15 cellular contexts compared by ENCODE assay signal in the genomic region with DNA sequence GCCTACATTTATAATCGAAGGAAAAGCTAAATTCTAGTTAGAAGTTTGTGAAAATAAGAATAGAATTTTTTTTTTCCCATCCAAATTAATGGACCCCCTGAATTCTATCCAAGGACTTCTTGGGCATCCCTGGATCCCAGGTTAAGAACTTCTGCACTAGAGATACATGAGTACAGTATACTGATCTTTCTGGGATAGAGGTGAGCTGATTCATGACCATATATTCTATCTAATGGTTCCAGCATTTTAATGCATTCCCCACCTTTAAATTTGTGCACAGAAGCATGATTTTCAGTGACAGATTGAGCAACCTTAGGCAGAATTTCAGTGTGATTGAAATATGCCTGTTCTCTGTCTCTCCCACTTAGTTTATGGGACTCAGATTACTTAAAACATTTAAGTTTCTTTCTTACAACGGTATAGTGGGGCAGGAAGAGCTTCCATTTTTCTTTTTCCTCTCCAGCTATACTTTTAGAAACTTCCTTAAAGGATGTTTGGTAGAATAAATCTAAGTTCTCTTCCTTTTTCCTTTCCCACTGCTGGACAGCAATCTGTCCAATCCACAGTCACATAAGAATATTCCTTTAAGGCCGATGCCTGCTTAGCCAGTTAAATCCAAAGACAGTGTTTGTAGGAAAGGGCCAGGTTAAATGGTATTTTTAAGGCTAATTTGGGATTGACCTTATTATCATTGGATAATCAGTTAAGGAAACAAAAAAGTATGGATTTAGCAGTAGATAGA. TPM values are rescaled to one million over a fixed set of nuclear protein-coding genes. Genes with fewer than 3 reads are reported as not detected.
A peak's percentile ranks its signal among the peaks of the same experiment; 100 is the strongest.
DNase-seq lines count a peak whose midpoint lies in the region; ATAC-seq and TF ChIP-seq lines count a peak whose summit lies in the region.
"Had no signal": no experiment of that assay in that cellular context is flagged by ENCODE, and none has a peak within 500 bp of the region (broad histone marks: within the 10 kb centered on the region; RNA-seq: fewer than 3 reads in every experiment).

No MANE protein-coding gene starts in this region.

- CTCF ChIA-PET in AG04450 (lab: Charles Lee) (interaction anchor here (11.1 kb wide), 1 partner anchor 15 kb away, joined by 110 read pairs; no protein-coding TSS in a partner anchor), WTC11 (lab: Charles Lee) (interaction anchor here (0.6 to 1.5 kb wide), 3 partner anchors 16 to 516 kb away, joined by 3 to 5 read pairs (median 3); no protein-coding TSS in a partner anchor)

- TF ChIP-seq CTCF in AG04450 (IDR thresholded peaks at IDR 0.05; ENCODE audit: low read depth, low read length) (no peak), DND-41 (IDR thresholded peaks at IDR 0.05; ENCODE audit: borderline replicate concordance, extremely low read depth, low read length, poor library complexity, severe bottlenecking) (no peak), WTC11 (IDR thresholded peaks at IDR 0.05) (no peak), lower lobe of right lung (IDR thresholded peaks at IDR 0.05) (no peak), body of pancreas (IDR thresholded peaks at IDR 0.05) (no peak)

- no peaks in the 10 kb centered on the region for H3K9me3 Mint-ChIP-seq in WTC11
- H3K9me3 Mint-ChIP-seq: T-cell had no signal

- H2AFZ ChIP-seq in DND-41 (ENCODE audit: low read depth, low read length): no peak overlapping the region

- DNase-seq in AG04450 (ENCODE audit: low read depth, low spot score) (no peak), DND-41 (no peak), WTC11 (ENCODE audit: low spot score) (no peak), lower lobe of right lung (no peak), body of pancreas (no peak)
- DNase-seq: activated CD4-positive, alpha-beta T cell treated with anti-CD3 and anti-CD28 coated beads, Interleukin-2, amount 50 U/mL, for 1 hour; activated effector memory CD4-positive, alpha-beta T cell treated with Interleukin-2 at 50 U/mL for 16 hours; C1 segment of cervical spinal cord; kidney; stimulated activated CD4-positive, alpha-beta T cell treated with anti-CD3 and anti-CD28 coated beads, Interleukin-2, amount 100 ng/mL, for 24 hours; T-cell; upper lobe of left lung had no signal

- peaks cover 11% of the 10 kb centered on the region for H3K4me1 Mint-ChIP-seq in WTC11

- H3K9me3 ChIP-seq in AG04450 (ENCODE audit: control insufficient read depth, insufficient read depth, low read length): peaks cover 10% of the 10 kb centered on the region; the same call in 1 of the 2 replicates
- no peaks in the 10 kb centered on the region for H3K9me3 ChIP-seq in DND-41 (ENCODE audit: insufficient read depth, low read length, severe bottlenecking)
- H3K9me3 ChIP-seq in lower lobe of right lung: no peaks in the 10 kb centered on the region
- no peaks in the 10 kb centered on the region for H3K9me3 ChIP-seq in body of pancreas
- H3K9me3 ChIP-seq: upper lobe of left lung had no signal

- H3K4me1 ChIP-seq in DND-41 (ENCODE audit: insufficient read depth, low read length) (peaks cover 33% of the 10 kb centered on the region), lower lobe of right lung (peaks cover 63% of the 10 kb centered on the region), body of pancreas (peaks cover 44% of the 10 kb centered on the region)

- peaks cover 91% of the 10 kb centered on the region for H3K79me2 ChIP-seq in DND-41 (ENCODE audit: insufficient read depth, low read length)

- H3K36me3 Mint-ChIP-seq in WTC11: peaks cover 74% of the 10 kb centered on the region

- H3K27me3 Mint-ChIP-seq in WTC11 (ENCODE audit: low read depth): no peaks in the 10 kb centered on the region
- H3K27me3 Mint-ChIP-seq: T-cell had no signal

- ATAC-seq in DND-41 (ENCODE audit: insufficient read depth, low read depth): no peak
- ATAC-seq in WTC11: no peak
- ATAC-seq in lower lobe of right lung: no peak
- no peak for ATAC-seq in GM18502 (IDR thresholded peaks at IDR 0.05; ENCODE audit: poor library complexity, unreplicated experiment)
- no peak for ATAC-seq in activated CD4-positive, CD25-positive, alpha-beta regulatory T cell treated with anti-CD3 and anti-CD28 coated beads, Interleukin-2, amount 50 U/mL, for 24 hours
- no peak for ATAC-seq in body of pancreas
- ATAC-seq in HG03442 (IDR thresholded peaks at IDR 0.05; ENCODE audit: unreplicated experiment): no peak
- ATAC-seq: T-cell had no signal

- intact Hi-C loops in lower lobe of right lung (cut with DNase I) (no loop called here), body of pancreas (cut with DNase I) (loop anchor here (10.0 kb wide), 1 partner anchor 70 kb away; the partner anchor contains the start of gene SLC35E3)

- H3K9ac ChIP-seq in DND-41 (ENCODE audit: low read depth, low read length): no peak overlapping the region

- H3K27ac Mint-ChIP-seq in WTC11: peak overlapping the region; percentile 50; the same call in 1 of the 2 replicates

- H3K4me3 Mint-ChIP-seq in WTC11: no peak overlapping the region
- H3K4me3 Mint-ChIP-seq: T-cell had no signal

- WGBS in body of pancreas, 2 donors: 67 to 77% methylated on average over 3 of the region's 3 CpGs

- H4K20me1 ChIP-seq in DND-41 (ENCODE audit: insufficient read depth, low read length): peaks cover 21% of the 10 kb centered on the region; the same call in 1 of the 2 replicates

- H3K27ac ChIP-seq in AG04450 (ENCODE audit: low read depth, low read length) (no peak overlapping the region), DND-41 (ENCODE audit: low read length) (no peak overlapping the region), lower lobe of right lung (no peak overlapping the region), body of pancreas (no peak overlapping the region)
- H3K27ac ChIP-seq: upper lobe of left lung had no signal

- H3K36me3 ChIP-seq in DND-41 (ENCODE audit: insufficient read depth, low read length) (peaks cover 85% of the 10 kb centered on the region), lower lobe of right lung (peaks cover 99% of the 10 kb centered on the region), body of pancreas (replicated peaks in 1 of 2; ENCODE audit: insufficient read depth in 1 of 2, low read depth in 2 of 2) (peaks cover 0 to 25% of the 10 kb centered on the region in 2 donors)

- H3K4me2 ChIP-seq in DND-41 (ENCODE audit: insufficient read depth, low read length): peak overlapping the region; percentile 30; the same call in 1 of the 2 replicates

- no peak for TF ChIP-seq POLR2A in body of pancreas (IDR thresholded peaks at IDR 0.05)

- no peaks in the 10 kb centered on the region for H3K27me3 ChIP-seq in AG04450 (ENCODE audit: control insufficient read depth, insufficient read depth, low read length)
- no peaks in the 10 kb centered on the region for H3K27me3 ChIP-seq in DND-41 (ENCODE audit: insufficient read depth, low read length, poor library complexity)
- no peaks in the 10 kb centered on the region for H3K27me3 ChIP-seq in lower lobe of right lung (ENCODE audit: low read depth)
- H3K27me3 ChIP-seq in body of pancreas: no peaks in the 10 kb centered on the region
- H3K27me3 ChIP-seq: upper lobe of left lung had no signal

- H3K4me3 ChIP-seq in AG04450 (ENCODE audit: low read depth, low read length): peak overlapping the region; percentile 3; the same call in 1 of the 2 replicates
- no peak overlapping the region for H3K4me3 ChIP-seq in DND-41 (ENCODE audit: low read depth in 1 of 2, low read length in 2 of 2)
- H3K4me3 ChIP-seq in lower lobe of right lung: peak overlapping the region; percentile 4
- no peak overlapping the region for H3K4me3 ChIP-seq in body of pancreas
- H3K4me3 ChIP-seq: upper lobe of left lung had no signal

- POLR2A ChIA-PET in AG04450 (lab: Yijun Ruan, JAX): interaction anchor here (0.6 kb wide), 1 partner anchor 36 kb away, joined by 5 read pairs; no protein-coding TSS in a partner anchor
- POLR2A ChIA-PET in WTC11 (lab: Charles Lee): interaction anchor here (0.6 kb wide), 1 partner anchor 494 kb away, joined by 4 read pairs; no protein-coding TSS in a partner anchor

TF ChIP-seq in WTC11, 78 proteins besides CTCF, POLR2A, EP300 and RAD21 (continues in another document):
- TF ChIP-seq KAT7 (CRISPR knock-in tag; IDR thresholded peaks at IDR 0.05; ENCODE audit: borderline replicate concordance) (no peak), ELF4 (CRISPR knock-in tag; IDR thresholded peaks at IDR 0.05; ENCODE audit: low read depth) (no peak), SOX15 (CRISPR knock-in tag; IDR thresholded peaks at IDR 0.05) (no peak), TCF7 (CRISPR knock-in tag; IDR thresholded peaks at IDR 0.05; ENCODE audit: low read depth) (no peak)
- TF ChIP-seq, protein P1, sequence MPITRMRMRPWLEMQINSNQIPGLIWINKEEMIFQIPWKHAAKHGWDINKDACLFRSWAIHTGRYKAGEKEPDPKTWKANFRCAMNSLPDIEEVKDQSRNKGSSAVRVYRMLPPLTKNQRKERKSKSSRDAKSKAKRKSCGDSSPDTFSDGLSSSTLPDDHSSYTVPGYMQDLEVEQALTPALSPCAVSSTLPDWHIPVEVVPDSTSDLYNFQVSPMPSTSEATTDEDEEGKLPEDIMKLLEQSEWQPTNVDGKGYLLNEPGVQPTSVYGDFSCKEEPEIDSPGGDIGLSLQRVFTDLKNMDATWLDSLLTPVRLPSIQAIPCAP (CRISPR knock-in tag; IDR thresholded peaks at IDR 0.05): no peak
- TF ChIP-seq, protein P2, sequence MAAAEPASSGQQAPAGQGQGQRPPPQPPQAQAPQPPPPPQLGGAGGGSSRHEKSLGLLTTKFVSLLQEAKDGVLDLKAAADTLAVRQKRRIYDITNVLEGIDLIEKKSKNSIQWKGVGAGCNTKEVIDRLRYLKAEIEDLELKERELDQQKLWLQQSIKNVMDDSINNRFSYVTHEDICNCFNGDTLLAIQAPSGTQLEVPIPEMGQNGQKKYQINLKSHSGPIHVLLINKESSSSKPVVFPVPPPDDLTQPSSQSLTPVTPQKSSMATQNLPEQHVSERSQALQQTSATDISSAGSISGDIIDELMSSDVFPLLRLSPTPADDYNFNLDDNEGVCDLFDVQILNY (CRISPR knock-in tag; IDR thresholded peaks at IDR 0.05): no peak
- TF ChIP-seq, protein P3, sequence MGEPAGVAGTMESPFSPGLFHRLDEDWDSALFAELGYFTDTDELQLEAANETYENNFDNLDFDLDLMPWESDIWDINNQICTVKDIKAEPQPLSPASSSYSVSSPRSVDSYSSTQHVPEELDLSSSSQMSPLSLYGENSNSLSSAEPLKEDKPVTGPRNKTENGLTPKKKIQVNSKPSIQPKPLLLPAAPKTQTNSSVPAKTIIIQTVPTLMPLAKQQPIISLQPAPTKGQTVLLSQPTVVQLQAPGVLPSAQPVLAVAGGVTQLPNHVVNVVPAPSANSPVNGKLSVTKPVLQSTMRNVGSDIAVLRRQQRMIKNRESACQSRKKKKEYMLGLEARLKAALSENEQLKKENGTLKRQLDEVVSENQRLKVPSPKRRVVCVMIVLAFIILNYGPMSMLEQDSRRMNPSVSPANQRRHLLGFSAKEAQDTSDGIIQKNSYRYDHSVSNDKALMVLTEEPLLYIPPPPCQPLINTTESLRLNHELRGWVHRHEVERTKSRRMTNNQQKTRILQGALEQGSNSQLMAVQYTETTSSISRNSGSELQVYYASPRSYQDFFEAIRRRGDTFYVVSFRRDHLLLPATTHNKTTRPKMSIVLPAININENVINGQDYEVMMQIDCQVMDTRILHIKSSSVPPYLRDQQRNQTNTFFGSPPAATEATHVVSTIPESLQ (CRISPR knock-in tag; IDR thresholded peaks at IDR 0.05): no peak

RNA-seq across cellular contexts. Expression of gene MDM2, which starts 6.7 kb away (rescaled TPM):
- 75.0 and 82.2 TPM in 2 replicates for polyA plus RNA-seq in AG04450 (2011; rRNA removed)
- polyA minus RNA-seq in AG04450 (2011; rRNA and poly(A)+ RNA removed): 158 and 267 TPM in 2 replicates
- total RNA-seq in WTC11 (2021) (130 to 207 TPM (median 137 TPM) in 3 replicates), lower lobe of right lung (136 TPM), body of pancreas (10 to 100 TPM; 54.1 to 93.4 TPM)

Comparison
In these comparisons a context has a peak if more than half of its experiments do, and no peak if none do; other contexts are left out.
1. H3K4me3 ChIP-seq: peak in AG04450 (single experiment) and lower lobe of right lung (single experiment); none in DND-41 (0 of 2) and body of pancreas (0 of 2).